Comparison of ENCODE assay signal across 13 cellular contexts in genomic region chr11:62061356-62062222, GRCh38.
DNase-seq lines count a peak whose midpoint lies in the region; ATAC-seq, FAIRE-seq and TF ChIP-seq lines count a peak whose summit lies in the region.
"Had no signal": no experiment of that assay in that cellular context is flagged by ENCODE, and none has a peak within 500 bp of the region (broad histone marks: within the 10 kb centered on the region; RNA-seq: fewer than 3 reads in every experiment).

No MANE protein-coding gene starts in this region.

- H3K9me3 ChIP-seq in NT2/D1 (ENCODE audit: insufficient read depth, low read length) (no peaks in the 10 kb centered on the region), breast epithelium (no peaks in the 10 kb centered on the region), small intestine (ENCODE audit: control insufficient read depth, low read depth) (no peaks in the 10 kb centered on the region)
- H3K9me3 ChIP-seq: gastrocnemius medialis had no signal

- DNase-seq in NT2/D1 (ENCODE audit: low read depth, low spot score) = no peak
- DNase-seq in breast epithelium (ENCODE audit: low spot score in 2 of 2) = no peak
- DNase-seq in hippocampal formation (lab: John Stamatoyannopoulos, UW) = peak; percentile 12 to 53
- DNase-seq in small intestine = peak; percentile 38
- DNase-seq in OCI-M2 (lab: John Stamatoyannopoulos, UW; ENCODE audit: unreplicated experiment) = no peak
- DNase-seq: activated naive CD8-positive, alpha-beta T cell treated with anti-CD3 and anti-CD28 coated beads, Interleukin-2, amount 10 ng/mL, durations not matched to agents 7 days and 5 days; cortex of kidney; gastrocnemius medialis; HFFc6; KG1 had no signal

- H3K36me3 ChIP-seq in NT2/D1 (ENCODE audit: insufficient read depth, insufficient read length, low read length) = no peaks in the 10 kb centered on the region
- H3K36me3 ChIP-seq in breast epithelium = no peaks in the 10 kb centered on the region
- no peaks in the 10 kb centered on the region for H3K36me3 ChIP-seq in small intestine (ENCODE audit: control insufficient read depth in 2 of 2, insufficient read depth in 2 of 2, low read length in 2 of 2)
- H3K36me3 ChIP-seq: gastrocnemius medialis had no signal

- H3K4me3 ChIP-seq in NT2/D1 (ENCODE audit: insufficient read length, low read depth) = no peak overlapping the region
- H3K4me3 ChIP-seq in breast epithelium = no peak overlapping the region
- H3K4me3 ChIP-seq in small intestine (ENCODE audit: low read depth in 1 of 2, low read length in 2 of 2) = no peak overlapping the region
- H3K4me3 ChIP-seq: gastrocnemius medialis, lung had no signal

- FAIRE-seq in small intestine (lab: Jason Lieb, UNC) = no peak

- peak; percentile 29 to 48 (median 38) for TF ChIP-seq CTCF in breast epithelium (IDR thresholded peaks at IDR 0.05)

- H3K27ac ChIP-seq in breast epithelium (no peak overlapping the region), small intestine (ENCODE audit: low read depth in 1 of 2, low read length in 1 of 2) (no peak overlapping the region)
- H3K27ac ChIP-seq: gastrocnemius medialis had no signal

- TF ChIP-seq POLR2A in breast epithelium (IDR thresholded peaks at IDR 0.05) = no peak

- ATAC-seq in HG02759 (IDR thresholded peaks at IDR 0.05; ENCODE audit: unreplicated experiment) (no peak), GM19395 (IDR thresholded peaks at IDR 0.05; ENCODE audit: unreplicated experiment) (no peak)
- ATAC-seq: gastrocnemius medialis had no signal

- peak overlapping the region; percentile 52 for H3K9ac ChIP-seq in NT2/D1 (ENCODE audit: insufficient read length, low read depth)

- 71 to 76% (median 73%) methylated on average over 11 of the region's 11 CpGs for WGBS in small intestine, 3 donors

- H3K27me3 ChIP-seq in NT2/D1 (ENCODE audit: insufficient read depth, insufficient read length) (no peaks in the 10 kb centered on the region), breast epithelium (no peaks in the 10 kb centered on the region), small intestine (ENCODE audit: control insufficient read depth in 2 of 2, insufficient read depth in 2 of 2, low read length in 2 of 2) (no peaks in the 10 kb centered on the region)
- H3K27me3 ChIP-seq: gastrocnemius medialis had no signal

- intact Hi-C loops in breast epithelium (cut with DNase I; ENCODE audit: low total_unique reads) = no loop called here

- H3K4me1 ChIP-seq in NT2/D1 (ENCODE audit: insufficient read depth, insufficient read length) (peaks cover 2% of the 10 kb centered on the region), breast epithelium (no peaks in the 10 kb centered on the region), small intestine (ENCODE audit: control insufficient read depth in 2 of 2, insufficient read depth in 1 of 2, low read depth in 1 of 2, low read length in 1 of 2) (no peaks in the 10 kb centered on the region)
- H3K4me1 ChIP-seq: gastrocnemius medialis had no signal

Comparison
In these comparisons a context has a peak if more than half of its experiments do, and no peak if none do; other contexts are left out.
1. DNase-seq: peak in hippocampal formation (2 of 2) and small intestine (single experiment); none in NT2/D1 (single experiment), breast epithelium (0 of 2) and OCI-M2 (single experiment).